ENCODE assay signal across 1 cellular context in genomic region chr11:119144825-119145476, GRCh38.
TF ChIP-seq lines count a peak whose summit lies in the region.

No MANE protein-coding gene starts in this region.

TF ChIP-seq in H1, 55 proteins besides CTCF, POLR2A, EP300 and RAD21:
- TF ChIP-seq HDAC2 (IDR thresholded peaks at IDR 0.05; ENCODE audit: borderline replicate concordance in 1 of 2, low read depth in 2 of 2, low read length in 2 of 2): no peak
- 0 out of 4 replicates have a peak, but pooled peaks of 1 of the 2 experiments have one; percentile 48 for TF ChIP-seq SIN3A (conservative IDR thresholded peaks at IDR 0.05 in 1 of 2, IDR thresholded peaks at IDR 0.05 in 1 of 2; ENCODE audit: low read depth in 1 of 2, low read length in 2 of 2)
- peak; percentile 71; the same call in 1 of the 2 replicates for TF ChIP-seq YY1 (IDR thresholded peaks at IDR 0.05; ENCODE audit: low read depth, low read length)
- TF ChIP-seq TAF1 (IDR thresholded peaks at IDR 0.05; ENCODE audit: low read depth, low read length): peak; percentile 44; the same call in 1 of the 2 replicates
TF ChIP-seq in H1: peak in this region for 3.
